ENCODE assay signal across 23 cellular contexts in genomic region chr2:129754431-129754830, GRCh38.
A peak's percentile ranks its signal among the peaks of the same experiment; 100 is the strongest.
DNase-seq lines count a peak whose midpoint lies in the region; ATAC-seq and TF ChIP-seq lines count a peak whose summit lies in the region.
"Had no signal": no experiment of that assay in that cellular context is flagged by ENCODE, and none has a peak within 500 bp of the region (broad histone marks: within the 10 kb centered on the region; RNA-seq: fewer than 3 reads in every experiment).

No MANE protein-coding gene starts in this region.

- peaks cover 2% of the 10 kb centered on the region for H3K27me3 Mint-ChIP-seq in endothelial cell (ENCODE audit: unreplicated experiment)
- H3K27me3 Mint-ChIP-seq in progenitor cell of endocrine pancreas = peaks cover 30% of the 10 kb centered on the region
- H3K27me3 Mint-ChIP-seq: CD4-positive, CD25-positive, alpha-beta regulatory T cell had no signal

- H3K9me3 Mint-ChIP-seq in endothelial cell (ENCODE audit: unreplicated experiment) (no peaks in the 10 kb centered on the region), progenitor cell of endocrine pancreas (ENCODE audit: low read depth) (peaks cover 7% of the 10 kb centered on the region)

- no peak overlapping the region for H3K4me3 ChIP-seq in aorta (ENCODE audit: low read length in 2 of 2)
- H3K4me3 ChIP-seq: BLaER1, GM23248, SJSA1 had no signal

- H3K4me3 Mint-ChIP-seq in endothelial cell (ENCODE audit: unreplicated experiment) (no peak overlapping the region), progenitor cell of endocrine pancreas (ENCODE audit: low read depth) (no peak overlapping the region)
- H3K4me3 Mint-ChIP-seq: CD4-positive, CD25-positive, alpha-beta regulatory T cell had no signal

- ATAC-seq in aorta (ENCODE audit: low FRiP score) = no peak
- ATAC-seq: PC-3, Right ventricle myocardium inferior had no signal

- H3K27ac Mint-ChIP-seq in endothelial cell (ENCODE audit: unreplicated experiment) = no peak overlapping the region
- H3K27ac Mint-ChIP-seq in progenitor cell of endocrine pancreas = no peak overlapping the region
- H3K27ac Mint-ChIP-seq: CD4-positive, CD25-positive, alpha-beta regulatory T cell had no signal

- TF ChIP-seq CTCF in endothelial cell (IDR thresholded peaks at IDR 0.05; ENCODE audit: unreplicated experiment) = no peak
- no peak for TF ChIP-seq CTCF in progenitor cell of endocrine pancreas (IDR thresholded peaks at IDR 0.05; ENCODE audit: unreplicated experiment)

- DNase-seq in NCI-H2107 treated with DMSO at 0.1 percent for 48 hours (lab: John Stamatoyannopoulos, UW; ENCODE audit: unreplicated experiment) = peak; percentile 25
- no peak for DNase-seq in NCI-H2107 (lab: John Stamatoyannopoulos, UW)
- peak; percentile 80 for DNase-seq in NCI-H510A treated with DMSO at 0.1 percent for 48 hours (lab: John Stamatoyannopoulos, UW)
- peak; percentile 86 for DNase-seq in mesenteric fat pad (ENCODE audit: low spot score)
- DNase-seq in endothelial cell (ENCODE audit: low spot score) = no peak
- DNase-seq in progenitor cell of endocrine pancreas (ENCODE audit: low spot score, unreplicated experiment) = no peak
- DNase-seq in aorta = no peak
- DNase-seq: 8988T; ACHN; CD4-positive, CD25-positive, alpha-beta regulatory T cell; DMS153; GM23248; H7; Kasumi-1; NCI-H1694 treated with DMSO at 0.1 percent for 48 hours; NCI-H2081; NCI-H446 treated with DMSO at 0.1 percent for 48 hours; NCI-H774; NK-92 treated with Interleukin-12 subunit alpha and Interleukin-12 subunit beta, amount 100 ng/mL, for 24 hours; PC-3 had no signal

- 91 to 93% methylated on average over 14 of the region's 14 CpGs for WGBS in aorta, 2 donors

- no peak overlapping the region for H3K27ac ChIP-seq in aorta (ENCODE audit: low read depth in 1 of 2, low read length in 2 of 2)
- H3K27ac ChIP-seq: BLaER1, GM23248, SJSA1 had no signal

- H3K36me3 Mint-ChIP-seq in endothelial cell (ENCODE audit: low read depth, unreplicated experiment) (no peaks in the 10 kb centered on the region), progenitor cell of endocrine pancreas (ENCODE audit: insufficient read depth) (peaks cover 2% of the 10 kb centered on the region)
- H3K36me3 Mint-ChIP-seq: CD4-positive, CD25-positive, alpha-beta regulatory T cell had no signal

- H3K4me1 Mint-ChIP-seq in endothelial cell (ENCODE audit: unreplicated experiment) (peaks cover 6% of the 10 kb centered on the region), progenitor cell of endocrine pancreas (ENCODE audit: low read depth) (peaks cover 3% of the 10 kb centered on the region)
- H3K4me1 Mint-ChIP-seq: CD4-positive, CD25-positive, alpha-beta regulatory T cell had no signal

- intact Hi-C loops in aorta (cut with DNase I) = no loop called here

- H3K27me3 ChIP-seq in aorta (ENCODE audit: control insufficient read depth in 1 of 2, insufficient read depth in 2 of 2, low read length in 1 of 2) = no peaks in the 10 kb centered on the region
- H3K27me3 ChIP-seq: BLaER1, SJSA1 had no signal

- H3K9me3 ChIP-seq in aorta (ENCODE audit: control insufficient read depth, low read length) = no peaks in the 10 kb centered on the region
- H3K9me3 ChIP-seq: SJSA1 had no signal

- H3K4me1 ChIP-seq in aorta (ENCODE audit: control insufficient read depth in 1 of 2, insufficient read depth in 2 of 2, low read length in 2 of 2) = no peaks in the 10 kb centered on the region
- H3K4me1 ChIP-seq: SJSA1 had no signal

- H3K36me3 ChIP-seq in aorta (ENCODE audit: control insufficient read depth in 1 of 2, insufficient read depth in 2 of 2, low read length in 1 of 2) = no peaks in the 10 kb centered on the region
- H3K36me3 ChIP-seq: BLaER1, SJSA1 had no signal

Comparison
In these comparisons a context has a peak if more than half of its experiments do, and no peak if none do; other contexts are left out.
1. DNase-seq: peak in NCI-H2107 treated with DMSO at 0.1 percent for 48 hours (single experiment), NCI-H510A treated with DMSO at 0.1 percent for 48 hours (single experiment) and mesenteric fat pad (single experiment); none in NCI-H2107 (single experiment), endothelial cell (single experiment), progenitor cell of endocrine pancreas (single experiment) and aorta (0 of 2).